Comparison of ENCODE assay signal across 25 cellular contexts in the genomic region with DNA sequence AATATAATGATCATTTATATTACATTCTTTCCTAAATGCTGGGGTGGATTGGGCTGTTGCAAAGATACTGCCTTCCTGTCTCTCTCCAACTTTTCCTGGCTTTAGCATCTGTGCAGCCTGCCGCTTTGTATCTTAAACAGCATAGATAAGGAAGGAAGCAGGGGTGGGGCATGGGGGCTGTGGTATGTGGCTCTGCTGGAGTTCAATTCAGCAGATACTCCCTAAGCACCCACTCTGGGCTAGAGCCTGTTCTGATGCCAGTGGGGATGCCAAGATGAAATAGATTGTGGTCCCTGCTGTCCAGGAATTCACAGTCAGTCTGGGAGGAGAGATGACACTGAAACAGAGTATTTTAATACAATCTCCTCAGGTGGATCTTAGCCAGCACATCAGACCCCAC. TPM values are rescaled to one million over a fixed set of nuclear protein-coding genes. Genes with fewer than 3 reads are reported as not detected.
A peak's percentile ranks its signal among the peaks of the same experiment; 100 is the strongest.
DNase-seq lines count a peak whose midpoint lies in the region; ATAC-seq and TF ChIP-seq lines count a peak whose summit lies in the region.
"Had no signal": no experiment of that assay in that cellular context is flagged by ENCODE, and none has a peak within 500 bp of the region (broad histone marks: within the 10 kb centered on the region; RNA-seq: fewer than 3 reads in every experiment).

No MANE protein-coding gene starts in this region.

- H3K4me1 ChIP-seq in HEK293 (ENCODE audit: control insufficient read depth, insufficient read depth, low read length) = no peaks in the 10 kb centered on the region

- no peak for TF ChIP-seq CTCF in HEK293 (tag by site-specific recombination; IDR thresholded peaks at IDR 0.05)
- TF ChIP-seq CTCF in natural killer cell (IDR thresholded peaks at IDR 0.05) = no peak

- no peaks in the 10 kb centered on the region for H3K9me3 Mint-ChIP-seq in activated CD4-positive, alpha-beta memory T cell treated with anti-CD3 and anti-CD28 coated beads for 36 hours
- H3K9me3 Mint-ChIP-seq in activated CD4-positive, alpha-beta memory T cell treated with anti-CD3 and anti-CD28 coated beads, Interleukin-2, amount 10 ng/mL, durations not matched to agents 7 days and 5 days = no peaks in the 10 kb centered on the region
- no peaks in the 10 kb centered on the region for H3K9me3 Mint-ChIP-seq in activated T-helper 17 cell treated with anti-CD3 and anti-CD28 coated beads, Interleukin-2, amount 50 U/mL, for 72 hours
- no peaks in the 10 kb centered on the region for H3K9me3 Mint-ChIP-seq in natural killer cell
- H3K9me3 Mint-ChIP-seq: activated naive CD4-positive, alpha-beta T cell treated with anti-CD3 and anti-CD28 coated beads, Interleukin-2, amount 50 U/mL, for 24 hours had no signal

- peaks cover 0 to 5% of the 10 kb centered on the region in 2 experiments; a peak in 1 of 3 replicates for H3K36me3 ChIP-seq in HEK293 (ENCODE audit: control insufficient read depth in 2 of 2, insufficient read depth in 1 of 2, low read length in 2 of 2)
- H3K36me3 ChIP-seq: lower lobe of right lung had no signal

- intact Hi-C loops in activated CD4-positive, alpha-beta memory T cell treated with anti-CD3 and anti-CD28 coated beads for 36 hours (cut with micrococcal nuclease) = no loop called here
- intact Hi-C loops in natural killer cell (cut with micrococcal nuclease) = no loop called here

- POLR2A ChIA-PET in activated CD4-positive, alpha-beta memory T cell treated with anti-CD3 and anti-CD28 coated beads for 36 hours (lab: Charles Lee) = no interaction called here
- POLR2A ChIA-PET in activated CD4-positive, alpha-beta memory T cell treated with anti-CD3 and anti-CD28 coated beads, Interleukin-2, amount 10 ng/mL, durations not matched to agents 7 days and 5 days (lab: Charles Lee) = no interaction called here
- POLR2A ChIA-PET in HEK293 (lab: Yijun Ruan, JAX) = no interaction called here

- H3K27ac ChIP-seq in HEK293 (ENCODE audit: extremely low read depth, low read depth, low read length) = no peak overlapping the region
- H3K27ac ChIP-seq: GM23248, lower lobe of right lung had no signal

- no peak overlapping the region for H3K4me3 ChIP-seq in HEK293 (ENCODE audit: low read depth, low read length)
- H3K4me3 ChIP-seq: GM23248, lower lobe of right lung had no signal

- CTCF ChIA-PET in activated CD4-positive, alpha-beta memory T cell treated with anti-CD3 and anti-CD28 coated beads for 36 hours (lab: Charles Lee) = no interaction called here
- CTCF ChIA-PET in activated CD4-positive, alpha-beta memory T cell treated with anti-CD3 and anti-CD28 coated beads, Interleukin-2, amount 10 ng/mL, durations not matched to agents 7 days and 5 days (lab: Charles Lee) = no interaction called here
- CTCF ChIA-PET in HEK293 (lab: Yijun Ruan, JAX) = interaction anchor here (1.9 kb wide), 1 partner anchor 13 kb away, joined by 8 read pairs; no protein-coding TSS in a partner anchor

- H3K4me3 Mint-ChIP-seq in activated CD4-positive, alpha-beta memory T cell treated with anti-CD3 and anti-CD28 coated beads for 36 hours = no peak overlapping the region
- H3K4me3 Mint-ChIP-seq in activated CD4-positive, alpha-beta memory T cell treated with anti-CD3 and anti-CD28 coated beads, Interleukin-2, amount 10 ng/mL, durations not matched to agents 7 days and 5 days = no peak overlapping the region
- no peak overlapping the region for H3K4me3 Mint-ChIP-seq in activated T-helper 17 cell treated with anti-CD3 and anti-CD28 coated beads, Interleukin-2, amount 50 U/mL, for 72 hours
- H3K4me3 Mint-ChIP-seq in natural killer cell = peak overlapping the region; percentile 32
- H3K4me3 Mint-ChIP-seq: activated naive CD4-positive, alpha-beta T cell treated with anti-CD3 and anti-CD28 coated beads, Interleukin-2, amount 50 U/mL, for 24 hours had no signal

- H3K27ac Mint-ChIP-seq in activated CD4-positive, alpha-beta memory T cell treated with anti-CD3 and anti-CD28 coated beads for 36 hours = peak overlapping the region; percentile 18
- no peak overlapping the region for H3K27ac Mint-ChIP-seq in activated CD4-positive, alpha-beta memory T cell treated with anti-CD3 and anti-CD28 coated beads, Interleukin-2, amount 10 ng/mL, durations not matched to agents 7 days and 5 days
- peak overlapping the region; percentile 83 for H3K27ac Mint-ChIP-seq in activated T-helper 17 cell treated with anti-CD3 and anti-CD28 coated beads, Interleukin-2, amount 50 U/mL, for 72 hours
- H3K27ac Mint-ChIP-seq in natural killer cell = peak overlapping the region; percentile 56 to 57

- ATAC-seq in activated T-helper 17 cell treated with anti-CD3 and anti-CD28 coated beads, Interleukin-2, amount 50 U/mL, for 72 hours (replicated peaks) = no peak
- no peak for ATAC-seq in natural killer cell
- ATAC-seq: esophagus mucosa, lower lobe of right lung had no signal

- no peaks in the 10 kb centered on the region for H3K36me3 Mint-ChIP-seq in activated CD4-positive, alpha-beta memory T cell treated with anti-CD3 and anti-CD28 coated beads for 36 hours
- no peaks in the 10 kb centered on the region for H3K36me3 Mint-ChIP-seq in activated CD4-positive, alpha-beta memory T cell treated with anti-CD3 and anti-CD28 coated beads, Interleukin-2, amount 10 ng/mL, durations not matched to agents 7 days and 5 days (ENCODE audit: low read depth)
- H3K36me3 Mint-ChIP-seq in activated T-helper 17 cell treated with anti-CD3 and anti-CD28 coated beads, Interleukin-2, amount 50 U/mL, for 72 hours (ENCODE audit: low read depth) = peaks cover 11% of the 10 kb centered on the region
- H3K36me3 Mint-ChIP-seq in natural killer cell = no peaks in the 10 kb centered on the region

- no peak for DNase-seq in activated CD4-positive, alpha-beta memory T cell treated with anti-CD3 and anti-CD28 coated beads for 36 hours
- no peak for DNase-seq in activated CD4-positive, alpha-beta memory T cell treated with anti-CD3 and anti-CD28 coated beads, Interleukin-2, amount 10 ng/mL, durations not matched to agents 7 days and 5 days
- DNase-seq in natural killer cell (no peak), NCI-H524 (lab: John Stamatoyannopoulos, UW) (no peak), NCI-H2029 (lab: John Stamatoyannopoulos, UW) (no peak), mucosa of gallbladder (ENCODE audit: low spot score) (no peak)
- DNase-seq: 8988T; AML-193; cerebellar nuclear complex; GM23248; hypothalamus; islet precursor cell; lower lobe of right lung; NCI-H1092 treated with DMSO at 0.1 percent for 48 hours; NCI-H2081 treated with DMSO at 0.1 percent for 48 hours; NCI-H510A; retina; stimulated activated CD4-positive, alpha-beta T cell treated with anti-CD3 and anti-CD28 coated beads, Interleukin-12 subunit alpha, Interleukin-12 subunit beta, amount 100 ng/mL, for 4 hours; stimulated activated CD4-positive, alpha-beta T cell treated with anti-CD3 and anti-CD28 coated beads, Interleukin-4, amount 100 ng/mL, for 4 hours; T-helper 9 cell; trophoblast cell had no signal

- no peaks in the 10 kb centered on the region for H3K9me3 ChIP-seq in HEK293 (ENCODE audit: control insufficient read depth, insufficient read depth, low read depth, low read length)
- H3K9me3 ChIP-seq: lower lobe of right lung had no signal

- H3K4me1 Mint-ChIP-seq in activated CD4-positive, alpha-beta memory T cell treated with anti-CD3 and anti-CD28 coated beads for 36 hours (ENCODE audit: low read depth) = peaks cover 77% of the 10 kb centered on the region
- peaks cover 26% of the 10 kb centered on the region for H3K4me1 Mint-ChIP-seq in activated CD4-positive, alpha-beta memory T cell treated with anti-CD3 and anti-CD28 coated beads, Interleukin-2, amount 10 ng/mL, durations not matched to agents 7 days and 5 days
- peaks cover 54% of the 10 kb centered on the region for H3K4me1 Mint-ChIP-seq in activated T-helper 17 cell treated with anti-CD3 and anti-CD28 coated beads, Interleukin-2, amount 50 U/mL, for 72 hours
- H3K4me1 Mint-ChIP-seq in natural killer cell = peaks cover 89 to 91% of the 10 kb centered on the region in 2 donors

- no peaks in the 10 kb centered on the region for H3K27me3 Mint-ChIP-seq in activated CD4-positive, alpha-beta memory T cell treated with anti-CD3 and anti-CD28 coated beads for 36 hours
- no peaks in the 10 kb centered on the region for H3K27me3 Mint-ChIP-seq in activated CD4-positive, alpha-beta memory T cell treated with anti-CD3 and anti-CD28 coated beads, Interleukin-2, amount 10 ng/mL, durations not matched to agents 7 days and 5 days
- H3K27me3 Mint-ChIP-seq in activated T-helper 17 cell treated with anti-CD3 and anti-CD28 coated beads, Interleukin-2, amount 50 U/mL, for 72 hours = no peaks in the 10 kb centered on the region
- no peaks in the 10 kb centered on the region for H3K27me3 Mint-ChIP-seq in natural killer cell (ENCODE audit: low read depth in 2 of 2)
- H3K27me3 Mint-ChIP-seq: activated naive CD4-positive, alpha-beta T cell treated with anti-CD3 and anti-CD28 coated beads, Interleukin-2, amount 50 U/mL, for 24 hours had no signal

TF ChIP-seq in HEK293, 187 proteins besides CTCF, POLR2A, EP300 and RAD21:
- no peak for TF ChIP-seq ZNF121 (tag by site-specific recombination; IDR thresholded peaks at IDR 0.05)
- peak; percentile 35 for TF ChIP-seq ZIC2 (tag by site-specific recombination; IDR thresholded peaks at IDR 0.05)

RNA-seq across cellular contexts. Expression of gene EIF2S2, which starts 56.8 kb away (rescaled TPM):
- total RNA-seq in activated CD4-positive, alpha-beta memory T cell treated with anti-CD3 and anti-CD28 coated beads for 36 hours = 100 to 1,000 TPM; 151 to 155 TPM
- total RNA-seq in activated CD4-positive, alpha-beta memory T cell treated with anti-CD3 and anti-CD28 coated beads, Interleukin-2, amount 10 ng/mL, durations not matched to agents 7 days and 5 days = 100 to 1,000 TPM; 106 to 108 TPM
- 100 to 1,000 TPM in 1 of 2 donors, 10 to 100 TPM in 1; 64.0 to 107 TPM for total RNA-seq in activated T-helper 17 cell treated with anti-CD3 and anti-CD28 coated beads, Interleukin-2, amount 50 U/mL, for 72 hours
- total RNA-seq in natural killer cell = 10 to 100 TPM; 17.6 to 20.0 (median 17.6) TPM
- 36.7 TPM for total RNA-seq in mucosa of gallbladder
